ENCODE assay signal across 1 cellular context in the genomic region with DNA sequence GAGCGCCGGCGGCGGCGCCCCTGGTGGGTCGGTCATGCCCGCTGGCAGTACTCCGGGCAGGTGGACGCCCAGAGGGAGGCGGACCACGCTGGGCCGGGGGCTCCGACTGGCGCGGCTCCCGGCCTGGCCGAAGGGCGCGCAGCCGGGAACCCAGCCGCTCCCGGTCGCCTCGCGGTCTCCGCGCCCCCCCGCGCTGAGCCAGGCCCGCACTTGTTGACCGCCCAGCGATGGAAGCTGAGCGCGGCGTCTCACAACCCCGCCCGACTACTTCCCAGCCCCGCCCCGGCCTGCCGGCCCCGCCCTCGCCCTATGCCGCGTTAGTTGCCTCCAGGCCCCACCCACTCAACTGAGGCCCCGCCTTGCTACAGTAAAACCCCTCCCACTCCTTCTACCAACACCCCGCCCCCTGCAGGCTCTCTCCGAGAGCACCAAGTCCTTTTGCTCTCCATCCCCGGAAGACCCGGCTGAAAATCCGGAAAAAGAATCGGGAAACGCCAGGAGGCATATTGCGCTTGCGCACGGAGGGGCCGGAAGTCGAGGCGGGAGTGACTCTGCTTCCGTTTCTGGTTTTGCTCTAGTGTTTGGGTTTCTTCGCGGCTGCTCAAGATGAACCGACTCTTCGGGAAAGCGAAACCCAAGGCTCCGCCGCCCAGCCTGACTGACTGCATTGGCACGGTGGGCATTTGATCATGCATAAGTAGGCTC.
TF ChIP-seq lines count a peak whose summit lies in the region.

A gene (minus strand): TSS at position 236 of the 705 bp plus-strand sequence.
A gene (plus strand): TSS at position 577 of the 705 bp plus-strand sequence. CDS start 30 bp downstream, at position 607.

TF ChIP-seq in K562, 482 proteins besides CTCF, POLR2A, EP300 and RAD21 (continued from another document and continues in another):
- TF ChIP-seq, protein P1, sequence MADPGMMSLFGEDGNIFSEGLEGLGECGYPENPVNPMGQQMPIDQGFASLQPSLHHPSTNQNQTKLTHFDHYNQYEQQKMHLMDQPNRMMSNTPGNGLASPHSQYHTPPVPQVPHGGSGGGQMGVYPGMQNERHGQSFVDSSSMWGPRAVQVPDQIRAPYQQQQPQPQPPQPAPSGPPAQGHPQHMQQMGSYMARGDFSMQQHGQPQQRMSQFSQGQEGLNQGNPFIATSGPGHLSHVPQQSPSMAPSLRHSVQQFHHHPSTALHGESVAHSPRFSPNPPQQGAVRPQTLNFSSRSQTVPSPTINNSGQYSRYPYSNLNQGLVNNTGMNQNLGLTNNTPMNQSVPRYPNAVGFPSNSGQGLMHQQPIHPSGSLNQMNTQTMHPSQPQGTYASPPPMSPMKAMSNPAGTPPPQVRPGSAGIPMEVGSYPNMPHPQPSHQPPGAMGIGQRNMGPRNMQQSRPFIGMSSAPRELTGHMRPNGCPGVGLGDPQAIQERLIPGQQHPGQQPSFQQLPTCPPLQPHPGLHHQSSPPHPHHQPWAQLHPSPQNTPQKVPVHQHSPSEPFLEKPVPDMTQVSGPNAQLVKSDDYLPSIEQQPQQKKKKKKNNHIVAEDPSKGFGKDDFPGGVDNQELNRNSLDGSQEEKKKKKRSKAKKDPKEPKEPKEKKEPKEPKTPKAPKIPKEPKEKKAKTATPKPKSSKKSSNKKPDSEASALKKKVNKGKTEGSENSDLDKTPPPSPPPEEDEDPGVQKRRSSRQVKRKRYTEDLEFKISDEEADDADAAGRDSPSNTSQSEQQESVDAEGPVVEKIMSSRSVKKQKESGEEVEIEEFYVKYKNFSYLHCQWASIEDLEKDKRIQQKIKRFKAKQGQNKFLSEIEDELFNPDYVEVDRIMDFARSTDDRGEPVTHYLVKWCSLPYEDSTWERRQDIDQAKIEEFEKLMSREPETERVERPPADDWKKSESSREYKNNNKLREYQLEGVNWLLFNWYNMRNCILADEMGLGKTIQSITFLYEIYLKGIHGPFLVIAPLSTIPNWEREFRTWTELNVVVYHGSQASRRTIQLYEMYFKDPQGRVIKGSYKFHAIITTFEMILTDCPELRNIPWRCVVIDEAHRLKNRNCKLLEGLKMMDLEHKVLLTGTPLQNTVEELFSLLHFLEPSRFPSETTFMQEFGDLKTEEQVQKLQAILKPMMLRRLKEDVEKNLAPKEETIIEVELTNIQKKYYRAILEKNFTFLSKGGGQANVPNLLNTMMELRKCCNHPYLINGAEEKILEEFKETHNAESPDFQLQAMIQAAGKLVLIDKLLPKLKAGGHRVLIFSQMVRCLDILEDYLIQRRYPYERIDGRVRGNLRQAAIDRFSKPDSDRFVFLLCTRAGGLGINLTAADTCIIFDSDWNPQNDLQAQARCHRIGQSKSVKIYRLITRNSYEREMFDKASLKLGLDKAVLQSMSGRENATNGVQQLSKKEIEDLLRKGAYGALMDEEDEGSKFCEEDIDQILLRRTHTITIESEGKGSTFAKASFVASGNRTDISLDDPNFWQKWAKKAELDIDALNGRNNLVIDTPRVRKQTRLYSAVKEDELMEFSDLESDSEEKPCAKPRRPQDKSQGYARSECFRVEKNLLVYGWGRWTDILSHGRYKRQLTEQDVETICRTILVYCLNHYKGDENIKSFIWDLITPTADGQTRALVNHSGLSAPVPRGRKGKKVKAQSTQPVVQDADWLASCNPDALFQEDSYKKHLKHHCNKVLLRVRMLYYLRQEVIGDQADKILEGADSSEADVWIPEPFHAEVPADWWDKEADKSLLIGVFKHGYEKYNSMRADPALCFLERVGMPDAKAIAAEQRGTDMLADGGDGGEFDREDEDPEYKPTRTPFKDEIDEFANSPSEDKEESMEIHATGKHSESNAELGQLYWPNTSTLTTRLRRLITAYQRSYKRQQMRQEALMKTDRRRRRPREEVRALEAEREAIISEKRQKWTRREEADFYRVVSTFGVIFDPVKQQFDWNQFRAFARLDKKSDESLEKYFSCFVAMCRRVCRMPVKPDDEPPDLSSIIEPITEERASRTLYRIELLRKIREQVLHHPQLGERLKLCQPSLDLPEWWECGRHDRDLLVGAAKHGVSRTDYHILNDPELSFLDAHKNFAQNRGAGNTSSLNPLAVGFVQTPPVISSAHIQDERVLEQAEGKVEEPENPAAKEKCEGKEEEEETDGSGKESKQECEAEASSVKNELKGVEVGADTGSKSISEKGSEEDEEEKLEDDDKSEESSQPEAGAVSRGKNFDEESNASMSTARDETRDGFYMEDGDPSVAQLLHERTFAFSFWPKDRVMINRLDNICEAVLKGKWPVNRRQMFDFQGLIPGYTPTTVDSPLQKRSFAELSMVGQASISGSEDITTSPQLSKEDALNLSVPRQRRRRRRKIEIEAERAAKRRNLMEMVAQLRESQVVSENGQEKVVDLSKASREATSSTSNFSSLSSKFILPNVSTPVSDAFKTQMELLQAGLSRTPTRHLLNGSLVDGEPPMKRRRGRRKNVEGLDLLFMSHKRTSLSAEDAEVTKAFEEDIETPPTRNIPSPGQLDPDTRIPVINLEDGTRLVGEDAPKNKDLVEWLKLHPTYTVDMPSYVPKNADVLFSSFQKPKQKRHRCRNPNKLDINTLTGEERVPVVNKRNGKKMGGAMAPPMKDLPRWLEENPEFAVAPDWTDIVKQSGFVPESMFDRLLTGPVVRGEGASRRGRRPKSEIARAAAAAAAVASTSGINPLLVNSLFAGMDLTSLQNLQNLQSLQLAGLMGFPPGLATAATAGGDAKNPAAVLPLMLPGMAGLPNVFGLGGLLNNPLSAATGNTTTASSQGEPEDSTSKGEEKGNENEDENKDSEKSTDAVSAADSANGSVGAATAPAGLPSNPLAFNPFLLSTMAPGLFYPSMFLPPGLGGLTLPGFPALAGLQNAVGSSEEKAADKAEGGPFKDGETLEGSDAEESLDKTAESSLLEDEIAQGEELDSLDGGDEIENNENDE (IDR thresholded peaks at IDR 0.05; ENCODE audit: low read depth, low read length) = no peak
- no peak for TF ChIP-seq GTF2A2 (tag; IDR thresholded peaks at IDR 0.05)
- no peak for TF ChIP-seq CBFA2T2 (conservative IDR thresholded peaks at IDR 0.05)
- TF ChIP-seq FOSL1 (tag; conservative IDR thresholded peaks at IDR 0.05) = no peak
- TF ChIP-seq, protein P2, sequence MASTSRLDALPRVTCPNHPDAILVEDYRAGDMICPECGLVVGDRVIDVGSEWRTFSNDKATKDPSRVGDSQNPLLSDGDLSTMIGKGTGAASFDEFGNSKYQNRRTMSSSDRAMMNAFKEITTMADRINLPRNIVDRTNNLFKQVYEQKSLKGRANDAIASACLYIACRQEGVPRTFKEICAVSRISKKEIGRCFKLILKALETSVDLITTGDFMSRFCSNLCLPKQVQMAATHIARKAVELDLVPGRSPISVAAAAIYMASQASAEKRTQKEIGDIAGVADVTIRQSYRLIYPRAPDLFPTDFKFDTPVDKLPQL (IDR thresholded peaks at IDR 0.05; ENCODE audit: extremely low read depth, insufficient read length) = no peak
- no peak for TF ChIP-seq CBX8 (IDR thresholded peaks at IDR 0.05; ENCODE audit: borderline replicate concordance, extremely low read depth, low read depth, low read length, poor library complexity, severe bottlenecking)
- no peak for TF ChIP-seq MAFK (IDR thresholded peaks at IDR 0.05; ENCODE audit: low read length)
- no peak for TF ChIP-seq NR2F6 (CRISPR knock-in tag; IDR thresholded peaks at IDR 0.05)
- TF ChIP-seq SRSF9 (IDR thresholded peaks at IDR 0.05; ENCODE audit: borderline replicate concordance, low read depth, low read length) = no peak
- TF ChIP-seq, protein P3, sequence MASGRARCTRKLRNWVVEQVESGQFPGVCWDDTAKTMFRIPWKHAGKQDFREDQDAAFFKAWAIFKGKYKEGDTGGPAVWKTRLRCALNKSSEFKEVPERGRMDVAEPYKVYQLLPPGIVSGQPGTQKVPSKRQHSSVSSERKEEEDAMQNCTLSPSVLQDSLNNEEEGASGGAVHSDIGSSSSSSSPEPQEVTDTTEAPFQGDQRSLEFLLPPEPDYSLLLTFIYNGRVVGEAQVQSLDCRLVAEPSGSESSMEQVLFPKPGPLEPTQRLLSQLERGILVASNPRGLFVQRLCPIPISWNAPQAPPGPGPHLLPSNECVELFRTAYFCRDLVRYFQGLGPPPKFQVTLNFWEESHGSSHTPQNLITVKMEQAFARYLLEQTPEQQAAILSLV (tag; IDR thresholded peaks at IDR 0.05) = no peak
- no peak for TF ChIP-seq TRIM28 (IDR thresholded peaks at IDR 0.05)
- TF ChIP-seq, protein P4, sequence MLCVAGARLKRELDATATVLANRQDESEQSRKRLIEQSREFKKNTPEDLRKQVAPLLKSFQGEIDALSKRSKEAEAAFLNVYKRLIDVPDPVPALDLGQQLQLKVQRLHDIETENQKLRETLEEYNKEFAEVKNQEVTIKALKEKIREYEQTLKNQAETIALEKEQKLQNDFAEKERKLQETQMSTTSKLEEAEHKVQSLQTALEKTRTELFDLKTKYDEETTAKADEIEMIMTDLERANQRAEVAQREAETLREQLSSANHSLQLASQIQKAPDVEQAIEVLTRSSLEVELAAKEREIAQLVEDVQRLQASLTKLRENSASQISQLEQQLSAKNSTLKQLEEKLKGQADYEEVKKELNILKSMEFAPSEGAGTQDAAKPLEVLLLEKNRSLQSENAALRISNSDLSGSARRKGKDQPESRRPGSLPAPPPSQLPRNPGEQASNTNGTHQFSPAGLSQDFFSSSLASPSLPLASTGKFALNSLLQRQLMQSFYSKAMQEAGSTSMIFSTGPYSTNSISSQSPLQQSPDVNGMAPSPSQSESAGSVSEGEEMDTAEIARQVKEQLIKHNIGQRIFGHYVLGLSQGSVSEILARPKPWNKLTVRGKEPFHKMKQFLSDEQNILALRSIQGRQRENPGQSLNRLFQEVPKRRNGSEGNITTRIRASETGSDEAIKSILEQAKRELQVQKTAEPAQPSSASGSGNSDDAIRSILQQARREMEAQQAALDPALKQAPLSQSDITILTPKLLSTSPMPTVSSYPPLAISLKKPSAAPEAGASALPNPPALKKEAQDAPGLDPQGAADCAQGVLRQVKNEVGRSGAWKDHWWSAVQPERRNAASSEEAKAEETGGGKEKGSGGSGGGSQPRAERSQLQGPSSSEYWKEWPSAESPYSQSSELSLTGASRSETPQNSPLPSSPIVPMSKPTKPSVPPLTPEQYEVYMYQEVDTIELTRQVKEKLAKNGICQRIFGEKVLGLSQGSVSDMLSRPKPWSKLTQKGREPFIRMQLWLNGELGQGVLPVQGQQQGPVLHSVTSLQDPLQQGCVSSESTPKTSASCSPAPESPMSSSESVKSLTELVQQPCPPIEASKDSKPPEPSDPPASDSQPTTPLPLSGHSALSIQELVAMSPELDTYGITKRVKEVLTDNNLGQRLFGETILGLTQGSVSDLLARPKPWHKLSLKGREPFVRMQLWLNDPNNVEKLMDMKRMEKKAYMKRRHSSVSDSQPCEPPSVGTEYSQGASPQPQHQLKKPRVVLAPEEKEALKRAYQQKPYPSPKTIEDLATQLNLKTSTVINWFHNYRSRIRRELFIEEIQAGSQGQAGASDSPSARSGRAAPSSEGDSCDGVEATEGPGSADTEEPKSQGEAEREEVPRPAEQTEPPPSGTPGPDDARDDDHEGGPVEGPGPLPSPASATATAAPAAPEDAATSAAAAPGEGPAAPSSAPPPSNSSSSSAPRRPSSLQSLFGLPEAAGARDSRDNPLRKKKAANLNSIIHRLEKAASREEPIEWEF (CRISPR knock-in tag; IDR thresholded peaks at IDR 0.05) = no peak
- no peak for TF ChIP-seq NR2C1 (IDR thresholded peaks at IDR 0.05)
- no peak for TF ChIP-seq NR2C1 (tag; IDR thresholded peaks at IDR 0.05)
- no peak for TF ChIP-seq TAL1 (IDR thresholded peaks at IDR 0.05)
- no peak for TF ChIP-seq ZSCAN32 (CRISPR knock-in tag; IDR thresholded peaks at IDR 0.05)
- no peak for TF ChIP-seq ZNF121 (CRISPR knock-in tag; conservative IDR thresholded peaks at IDR 0.05)
- TF ChIP-seq PPARD (CRISPR knock-in tag; IDR thresholded peaks at IDR 0.05) = no peak
- no peak for TF ChIP-seq SREBF2 (CRISPR knock-in tag; IDR thresholded peaks at IDR 0.05)
- TF ChIP-seq ZC3H8 (IDR thresholded peaks at IDR 0.05) = no peak
- TF ChIP-seq ZNF785 (CRISPR knock-in tag; IDR thresholded peaks at IDR 0.05) = no peak
- no peak for TF ChIP-seq ZBED1 (IDR thresholded peaks at IDR 0.05)
- TF ChIP-seq, protein P5, sequence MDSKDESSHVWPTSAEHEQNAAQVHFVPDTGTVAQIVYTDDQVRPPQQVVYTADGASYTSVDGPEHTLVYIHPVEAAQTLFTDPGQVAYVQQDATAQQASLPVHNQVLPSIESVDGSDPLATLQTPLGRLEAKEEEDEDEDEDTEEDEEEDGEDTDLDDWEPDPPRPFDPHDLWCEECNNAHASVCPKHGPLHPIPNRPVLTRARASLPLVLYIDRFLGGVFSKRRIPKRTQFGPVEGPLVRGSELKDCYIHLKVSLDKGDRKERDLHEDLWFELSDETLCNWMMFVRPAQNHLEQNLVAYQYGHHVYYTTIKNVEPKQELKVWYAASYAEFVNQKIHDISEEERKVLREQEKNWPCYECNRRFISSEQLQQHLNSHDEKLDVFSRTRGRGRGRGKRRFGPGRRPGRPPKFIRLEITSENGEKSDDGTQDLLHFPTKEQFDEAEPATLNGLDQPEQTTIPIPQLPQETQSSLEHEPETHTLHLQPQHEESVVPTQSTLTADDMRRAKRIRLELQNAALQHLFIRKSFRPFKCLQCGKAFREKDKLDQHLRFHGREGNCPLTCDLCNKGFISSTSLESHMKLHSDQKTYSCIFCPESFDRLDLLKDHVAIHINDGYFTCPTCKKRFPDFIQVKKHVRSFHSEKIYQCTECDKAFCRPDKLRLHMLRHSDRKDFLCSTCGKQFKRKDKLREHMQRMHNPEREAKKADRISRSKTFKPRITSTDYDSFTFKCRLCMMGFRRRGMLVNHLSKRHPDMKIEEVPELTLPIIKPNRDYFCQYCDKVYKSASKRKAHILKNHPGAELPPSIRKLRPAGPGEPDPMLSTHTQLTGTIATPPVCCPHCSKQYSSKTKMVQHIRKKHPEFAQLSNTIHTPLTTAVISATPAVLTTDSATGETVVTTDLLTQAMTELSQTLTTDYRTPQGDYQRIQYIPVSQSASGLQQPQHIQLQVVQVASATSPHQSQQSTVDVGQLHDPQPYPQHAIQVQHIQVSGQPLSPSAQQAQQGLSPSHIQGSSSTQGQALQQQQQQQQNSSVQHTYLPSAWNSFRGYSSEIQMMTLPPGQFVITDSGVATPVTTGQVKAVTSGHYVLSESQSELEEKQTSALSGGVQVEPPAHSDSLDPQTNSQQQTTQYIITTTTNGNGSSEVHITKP (IDR thresholded peaks at IDR 0.05; ENCODE audit: partially characterized antibody) = no peak
- TF ChIP-seq GATA2 (CRISPR knock-in tag; IDR thresholded peaks at IDR 0.05) = no peak
- TF ChIP-seq, protein P6, sequence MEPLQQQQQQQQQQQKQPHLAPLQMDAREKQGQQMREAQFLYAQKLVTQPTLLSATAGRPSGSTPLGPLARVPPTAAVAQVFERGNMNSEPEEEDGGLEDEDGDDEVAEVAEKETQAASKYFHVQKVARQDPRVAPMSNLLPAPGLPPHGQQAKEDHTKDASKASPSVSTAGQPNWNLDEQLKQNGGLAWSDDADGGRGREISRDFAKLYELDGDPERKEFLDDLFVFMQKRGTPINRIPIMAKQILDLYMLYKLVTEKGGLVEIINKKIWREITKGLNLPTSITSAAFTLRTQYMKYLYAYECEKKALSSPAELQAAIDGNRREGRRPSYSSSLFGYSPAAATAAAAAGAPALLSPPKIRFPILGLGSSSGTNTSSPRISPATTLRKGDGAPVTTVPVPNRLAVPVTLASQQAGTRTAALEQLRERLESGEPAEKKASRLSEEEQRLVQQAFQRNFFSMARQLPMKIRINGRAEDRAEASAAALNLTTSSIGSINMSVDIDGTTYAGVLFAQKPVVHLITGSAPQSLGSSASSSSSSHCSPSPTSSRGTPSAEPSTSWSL (CRISPR knock-in tag; IDR thresholded peaks at IDR 0.05; ENCODE audit: borderline replicate concordance) = no peak
- peak; percentile 69 for TF ChIP-seq POLR2H (tag; IDR thresholded peaks at IDR 0.05; ENCODE audit: low read depth)
- no peak for TF ChIP-seq ZSCAN29 (IDR thresholded peaks at IDR 0.05)
